In the genomic region with DNA sequence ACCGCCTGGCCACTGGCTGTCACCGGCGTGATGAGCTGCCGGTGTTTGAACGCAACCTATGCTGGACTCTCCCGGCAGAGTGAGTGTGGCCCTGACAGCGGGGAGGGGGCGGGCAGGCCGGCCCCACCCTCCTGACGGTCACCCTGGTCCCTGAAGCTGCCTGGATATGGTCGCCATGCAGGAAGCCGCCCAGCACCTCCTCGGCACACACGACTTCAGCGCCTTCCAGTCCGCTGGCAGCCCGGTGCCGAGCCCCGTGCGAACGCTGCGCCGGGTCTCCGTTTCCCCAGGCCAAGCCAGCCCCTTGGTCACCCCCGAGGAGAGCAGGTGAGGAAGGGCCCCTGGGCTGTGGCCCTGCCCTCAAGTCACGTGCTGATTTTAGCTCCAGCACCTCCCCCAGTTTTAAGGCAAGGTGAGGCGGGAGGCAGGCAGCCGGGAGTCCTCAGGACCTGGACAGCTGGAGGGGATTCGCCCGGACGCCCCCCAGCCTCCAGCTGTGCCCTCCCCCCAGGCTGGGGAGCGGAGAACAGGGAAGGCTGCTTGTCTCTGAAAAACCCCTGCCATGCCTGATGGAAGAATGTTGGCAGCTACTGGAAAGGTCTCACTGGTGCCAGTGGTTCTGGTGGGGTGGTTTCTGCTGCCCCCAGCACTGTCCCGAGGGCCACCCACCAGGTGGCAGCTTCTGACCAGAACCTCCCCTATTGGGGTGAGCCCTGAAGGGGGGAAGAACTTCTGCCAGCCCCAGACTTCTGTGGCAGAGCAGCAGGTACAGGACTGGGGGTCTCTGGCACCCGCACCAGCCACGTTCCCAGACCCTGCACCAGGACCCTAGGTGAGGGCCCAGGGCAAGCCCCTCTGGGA, we compare ENCODE assay signal across 8 cellular contexts. TPM values are rescaled to one million over a fixed set of nuclear protein-coding genes. Genes with fewer than 3 reads are reported as not detected.
A peak's percentile ranks its signal among the peaks of the same experiment; 100 is the strongest.
DNase-seq lines count a peak whose midpoint lies in the region; ATAC-seq and TF ChIP-seq lines count a peak whose summit lies in the region.

No MANE protein-coding gene starts in this region.

- H3K4me3 ChIP-seq in BJ (ENCODE audit: low read depth, low read length) (peak overlapping the region; percentile 88), LNCaP clone FGC (ENCODE audit: low read depth, low read length) (peak overlapping the region; percentile 66)
- peak overlapping the region; percentile 64 for H3K4me3 ChIP-seq in naive thymus-derived CD4-positive, alpha-beta T cell (ENCODE audit: low read length)

- H3K9me3 Mint-ChIP-seq in chondrocyte (ENCODE audit: low read depth) = no peaks in the 10 kb centered on the region
- peaks cover 0 to 2% (median 0%) of the 10 kb centered on the region in 11 donors for H3K9me3 Mint-ChIP-seq in naive thymus-derived CD4-positive, alpha-beta T cell

- peaks cover 28 to 29% of the 10 kb centered on the region in 2 donors for H3K4me1 ChIP-seq in naive thymus-derived CD4-positive, alpha-beta T cell (ENCODE audit: control insufficient read depth in 2 of 2, insufficient read depth in 2 of 2, low read length in 2 of 2)

- H3K4me3 Mint-ChIP-seq in chondrocyte (ENCODE audit: unreplicated experiment) = peak overlapping the region; percentile 70
- peak overlapping the region; percentile 54 to 91 (median 70) for H3K4me3 Mint-ChIP-seq in naive thymus-derived CD4-positive, alpha-beta T cell

- ATAC-seq in naive thymus-derived CD4-positive, alpha-beta T cell = no peak
- no peak for ATAC-seq in GM19467 (IDR thresholded peaks at IDR 0.05; ENCODE audit: unreplicated experiment)

- no peaks in the 10 kb centered on the region for H3K27me3 Mint-ChIP-seq in chondrocyte (ENCODE audit: low read depth)
- no peaks in the 10 kb centered on the region for H3K27me3 Mint-ChIP-seq in naive thymus-derived CD4-positive, alpha-beta T cell

- no peaks in the 10 kb centered on the region for H3K27me3 ChIP-seq in BJ (ENCODE audit: control insufficient read depth, insufficient read depth, low read length)
- H3K27me3 ChIP-seq in naive thymus-derived CD4-positive, alpha-beta T cell (ENCODE audit: control insufficient read depth in 2 of 2, insufficient read depth in 2 of 2, low read length in 2 of 2) = no peaks in the 10 kb centered on the region

- CTCF ChIA-PET in BJ (lab: Yijun Ruan, JAX) = interaction anchor here (0.6 to 1.1 kb wide), 3 partner anchors 62 to 187 kb away, joined by 3 read pairs; no protein-coding TSS in a partner anchor
- CTCF ChIA-PET in naive thymus-derived CD4-positive, alpha-beta T cell (lab: Charles Lee) = no interaction called here

- DNase-seq in BJ (ENCODE audit: low read depth) (no peak), LNCaP clone FGC (ENCODE audit: low read depth) (no peak), chondrocyte (ENCODE audit: low spot score) (no peak), HK-2 (ENCODE audit: unreplicated experiment) (no peak), RKO (ENCODE audit: low spot score) (no peak), putamen (ENCODE audit: low spot score) (no peak)
- DNase-seq in naive thymus-derived CD4-positive, alpha-beta T cell = no peak

- POLR2A ChIA-PET in BJ (lab: Charles Lee) = interaction anchor here (0.6 kb wide), 1 partner anchor 48 kb away, joined by 3 read pairs; no protein-coding TSS in a partner anchor
- POLR2A ChIA-PET in naive thymus-derived CD4-positive, alpha-beta T cell (lab: Charles Lee) = interaction anchor here (0.8 to 1.6 kb wide), 4 partner anchors 10 to 65 kb away, joined by 3 to 5 read pairs (median 4); a partner anchor contains a TSS

- TF ChIP-seq CTCF in BJ (IDR thresholded peaks at IDR 0.05; ENCODE audit: insufficient read depth, low read depth, low read length) (no peak), LNCaP clone FGC (IDR thresholded peaks at IDR 0.05; ENCODE audit: control insufficient read depth, extremely low read depth, insufficient read depth) (no peak), chondrocyte (IDR thresholded peaks at IDR 0.05) (no peak)

- intact Hi-C loops in naive thymus-derived CD4-positive, alpha-beta T cell (cut with micrococcal nuclease) = loop anchor here (2.0 to 10.0 kb wide), 5 partner anchors 57 to 599 kb away; a partner anchor contains a TSS

- H3K27ac ChIP-seq in naive thymus-derived CD4-positive, alpha-beta T cell (ENCODE audit: low read depth, low read length) = peak overlapping the region; percentile 90

- peaks cover 25% of the 10 kb centered on the region for H3K4me1 Mint-ChIP-seq in chondrocyte (ENCODE audit: low read depth)
- H3K4me1 Mint-ChIP-seq in naive thymus-derived CD4-positive, alpha-beta T cell = peaks cover 11 to 22% (median 17%) of the 10 kb centered on the region in 7 donors

- peaks cover 34% of the 10 kb centered on the region for H3K36me3 ChIP-seq in BJ (ENCODE audit: control insufficient read depth, insufficient read depth, low read length)
- peaks cover 0 to 46% (median 4%) of the 10 kb centered on the region in 3 experiments for H3K36me3 ChIP-seq in naive thymus-derived CD4-positive, alpha-beta T cell (ENCODE audit: control insufficient read depth in 2 of 3, insufficient read depth in 3 of 3, low read length in 3 of 3)

- H3K9me3 ChIP-seq in naive thymus-derived CD4-positive, alpha-beta T cell (ENCODE audit: control insufficient read depth in 2 of 3, low read length in 3 of 3) = no peaks in the 10 kb centered on the region

- H3K27ac Mint-ChIP-seq in chondrocyte (ENCODE audit: unreplicated experiment) = peak overlapping the region; percentile 36
- peak overlapping the region in 5 of 9 donors; percentile 33 to 82 (median 63) for H3K27ac Mint-ChIP-seq in naive thymus-derived CD4-positive, alpha-beta T cell

- H3K36me3 Mint-ChIP-seq in chondrocyte (ENCODE audit: low read depth) = peaks cover 7% of the 10 kb centered on the region
- peaks cover 0 to 6% (median 0%) of the 10 kb centered on the region in 5 donors for H3K36me3 Mint-ChIP-seq in naive thymus-derived CD4-positive, alpha-beta T cell

RNA-seq across cellular contexts. Expression of a gene that starts 1.4 kb away (rescaled TPM):
- 11.9 and 18.2 TPM in 2 replicates for polyA plus RNA-seq in BJ (2011; rRNA removed)
- 3.8 and 4.9 TPM in 2 replicates for polyA minus RNA-seq in BJ (2011; rRNA and poly(A)+ RNA removed)
- 21.6 to 22.3 TPM (median 22.1 TPM) in 3 replicates for total RNA-seq in chondrocyte
- total RNA-seq in naive thymus-derived CD4-positive, alpha-beta T cell = 10 to 100 TPM; 17.7 to 25.4 (median 19.4) TPM
- 10 to 100 TPM; 16.2 to 26.1 TPM for polyA plus RNA-seq in naive thymus-derived CD4-positive, alpha-beta T cell

RNA-seq across cellular contexts. Expression of a gene that starts 2.0 kb away (rescaled TPM):
- polyA plus RNA-seq in BJ (2011; rRNA removed) = 19.5 and 33.9 TPM in 2 replicates
- polyA minus RNA-seq in BJ (2011; rRNA and poly(A)+ RNA removed) = 26.2 and 30.9 TPM in 2 replicates
- total RNA-seq in chondrocyte = 51.9 to 77.5 TPM (median 57.5 TPM) in 3 replicates
- 10 to 100 TPM; 51.5 to 70.8 (median 58.2) TPM for total RNA-seq in naive thymus-derived CD4-positive, alpha-beta T cell
- polyA plus RNA-seq in naive thymus-derived CD4-positive, alpha-beta T cell = 1 to 10 TPM; 3.2 to 5.9 TPM

RNA-seq across cellular contexts. Expression of a gene that starts 14.7 kb away (rescaled TPM):
- 52.0 and 95.8 TPM in 2 replicates for polyA plus RNA-seq in BJ (2011; rRNA removed)
- polyA minus RNA-seq in BJ (2011; rRNA and poly(A)+ RNA removed) = 65.8 and 103 TPM in 2 replicates
- 67.3 to 87.0 TPM (median 73.8 TPM) in 3 replicates for total RNA-seq in chondrocyte
- total RNA-seq in naive thymus-derived CD4-positive, alpha-beta T cell = 100 to 1,000 TPM; 126 to 187 (median 161) TPM
- polyA plus RNA-seq in naive thymus-derived CD4-positive, alpha-beta T cell = 10 to 100 TPM; 62.8 to 74.0 TPM

RNA-seq across cellular contexts. Expression of a gene that starts 14.8 kb away (rescaled TPM):
- 11.1 and 14.2 TPM in 2 replicates for polyA plus RNA-seq in BJ (2011; rRNA removed)
- 5.4 and 7.7 TPM in 2 replicates for polyA minus RNA-seq in BJ (2011; rRNA and poly(A)+ RNA removed)
- 19.4 to 23.3 TPM (median 23.1 TPM) in 3 replicates for total RNA-seq in chondrocyte
- total RNA-seq in naive thymus-derived CD4-positive, alpha-beta T cell = 10 to 100 TPM; 11.5 to 29.3 (median 19.1) TPM
- 10 to 100 TPM; 17.7 to 26.5 TPM for polyA plus RNA-seq in naive thymus-derived CD4-positive, alpha-beta T cell

RNA-seq across cellular contexts. Expression of a gene that starts 21.3 kb away (rescaled TPM):
- 0.06 and 0.11 TPM in 2 replicates for polyA plus RNA-seq in BJ (2011; rRNA removed)
- 0.14 TPM in 1 of 2 replicates, not detected in the other for polyA minus RNA-seq in BJ (2011; rRNA and poly(A)+ RNA removed)
- total RNA-seq in chondrocyte = 0.28 to 0.68 TPM (median 0.37 TPM) in 3 replicates
- 1 to 10 TPM; 1.1 to 2.6 (median 1.8) TPM for total RNA-seq in naive thymus-derived CD4-positive, alpha-beta T cell
- under 1 TPM in 1 of 2 donors, not detected in 1; 0.32 TPM for polyA plus RNA-seq in naive thymus-derived CD4-positive, alpha-beta T cell
